In genomic region chr1:39981385-39981784, GRCh38 we compare ENCODE assay signal across 1 cellular context.
TF ChIP-seq lines count a peak whose summit lies in the region.

No MANE protein-coding gene starts in this region.

TF ChIP-seq in H1, 55 proteins besides CTCF, POLR2A, EP300 and RAD21:
- no peak for TF ChIP-seq CHD1 (IDR thresholded peaks at IDR 0.05; ENCODE audit: low read depth, low read length)
- TF ChIP-seq CREB1 (IDR thresholded peaks at IDR 0.05): no peak
- no peak for TF ChIP-seq USF2 (IDR thresholded peaks at IDR 0.05; ENCODE audit: low read length)
- no peak for TF ChIP-seq RFX5 (IDR thresholded peaks at IDR 0.05; ENCODE audit: borderline replicate concordance, low read depth, low read length)
- no peak for TF ChIP-seq BACH1 (IDR thresholded peaks at IDR 0.05; ENCODE audit: low read length)
- TF ChIP-seq SRF (IDR thresholded peaks at IDR 0.05; ENCODE audit: low read depth, low read length): no peak
- TF ChIP-seq BRCA1 (IDR thresholded peaks at IDR 0.05; ENCODE audit: low read depth, low read length): no peak
- TF ChIP-seq SP1 (IDR thresholded peaks at IDR 0.05; ENCODE audit: low read depth, low read length): no peak
- TF ChIP-seq CBX8 (IDR thresholded peaks at IDR 0.05; ENCODE audit: borderline replicate concordance, low read depth, low read length): no peak
- TF ChIP-seq ASH2L (IDR thresholded peaks at IDR 0.05; ENCODE audit: low read length): no peak
- no peak for TF ChIP-seq RBBP5 (IDR thresholded peaks at IDR 0.05; ENCODE audit: borderline replicate concordance, low read depth, low read length)
